27 cellular contexts compared by ENCODE assay signal in the genomic region with DNA sequence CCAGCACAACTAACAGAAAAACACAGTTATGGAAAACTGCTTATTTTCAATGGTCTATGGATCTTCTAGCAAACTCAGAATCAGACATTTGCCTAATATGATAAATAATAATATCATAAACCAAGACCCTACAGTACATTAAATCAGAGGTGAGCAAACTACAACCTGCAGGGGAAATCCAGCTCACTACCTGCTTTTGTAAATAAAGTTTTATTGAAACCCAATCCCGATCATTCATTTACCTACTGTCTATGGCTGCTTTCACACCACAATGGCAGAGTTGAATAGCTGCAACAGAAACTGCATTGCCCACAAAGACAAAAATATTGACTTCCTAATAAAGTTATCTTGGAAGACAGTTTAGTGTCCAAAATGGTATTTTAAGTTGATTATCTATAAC.
"Had no signal": no experiment of that assay in that cellular context is flagged by ENCODE, and none has a peak within 500 bp of the region (broad histone marks: within the 10 kb centered on the region; RNA-seq: fewer than 3 reads in every experiment).

No MANE protein-coding gene starts in this region.

- FAIRE-seq: bronchial epithelial cell, colon, TTC549 had no signal

- H3K27ac ChIP-seq: ascending aorta, cardiac muscle cell, VCaP had no signal

- ATAC-seq: activated CD8-positive, alpha-beta T cell treated with anti-CD3 and anti-CD28 coated beads for 36 hours; activated naive CD8-positive, alpha-beta T cell treated with anti-CD3 and anti-CD28 coated beads, Interleukin-2, amount 50 U/mL, for 24 hours; activated T-cell treated with anti-CD3 and anti-CD28 coated beads, Interleukin-2, amount 50 U/mL, for 4 hours; activated T-helper 17 cell treated with anti-CD3 and anti-CD28 coated beads, Interleukin-2, amount 50 U/mL, for 72 hours had no signal

- H3K4me1 ChIP-seq: ascending aorta had no signal

- H3K27me3 ChIP-seq: ascending aorta, cardiac muscle cell had no signal

- DNase-seq: activated CD4-positive, alpha-beta memory T cell treated with anti-CD3 and anti-CD28 coated beads for 36 hours; activated CD4-positive, alpha-beta T cell treated with anti-CD3 and anti-CD28 coated beads for 4 hours; activated CD4-positive, alpha-beta T cell treated with anti-CD3 and anti-CD28 coated beads, Interleukin-2, amount 10 ng/mL, durations not matched to agents 24 days and 14 days; activated CD4-positive, alpha-beta T cell treated with anti-CD3 and anti-CD28 coated beads, Interleukin-2, amount 50 U/mL, for 1 hour; activated CD4-positive, alpha-beta T cell treated with anti-CD3 and anti-CD28 coated beads, Interleukin-2, amount 50 U/mL, for 4 hours; activated CD4-positive, CD25-positive, alpha-beta regulatory T cell treated with anti-CD3 and anti-CD28 coated beads, Interleukin-2, amount 50 U/mL, for 72 hours; activated CD8-positive, alpha-beta memory T cell treated with anti-CD3 and anti-CD28 coated beads, Interleukin-2, amount 50 U/mL, for 4 hours; activated CD8-positive, alpha-beta T cell treated with anti-CD3 and anti-CD28 coated beads for 36 hours; activated effector memory CD4-positive, alpha-beta T cell treated with anti-CD3 and anti-CD28 coated beads, Interleukin-2, amount 50 U/mL, for 16 hours; activated gamma-delta T cell treated with Interleukin-2 at 50 U/mL for 16 hours; activated naive CD4-positive, alpha-beta T cell; activated naive CD4-positive, alpha-beta T cell treated with anti-CD3 and anti-CD28 coated beads, Interleukin-2, amount 50 U/mL, for 16 hours; activated naive CD8-positive, alpha-beta T cell treated with anti-CD3 and anti-CD28 coated beads, Interleukin-2, amount 10 ng/mL, durations not matched to agents 7 days and 5 days; activated naive CD8-positive, alpha-beta T cell treated with anti-CD3 and anti-CD28 coated beads, Interleukin-2, amount 50 U/mL, for 24 hours; activated T-cell treated with anti-CD3 and anti-CD28 coated beads for 4 hours; activated T-cell treated with anti-CD3 and anti-CD28 coated beads, Interleukin-2, amount 50 U/mL, for 1 hour; activated T-cell treated with anti-CD3 and anti-CD28 coated beads, Interleukin-2, amount 50 U/mL, for 4 hours; activated T-cell treated with anti-CD3 and anti-CD28 coated beads, Interleukin-2, amount 50 U/mL, for 72 hours; cerebellar nuclear complex; T-helper 9 cell had no signal

- H3K4me3 ChIP-seq: ascending aorta, cardiac muscle cell had no signal

- H3K9me3 ChIP-seq: ascending aorta had no signal

- H3K36me3 ChIP-seq: ascending aorta, cardiac muscle cell had no signal
